Comparison of ENCODE assay signal across 8 cellular contexts in genomic region chr6:33205172-33206026, GRCh38. TPM values are rescaled to one million over a fixed set of nuclear protein-coding genes. Genes with fewer than 3 reads are reported as not detected.
DNase-seq lines count a peak whose midpoint lies in the region; ATAC-seq and TF ChIP-seq lines count a peak whose summit lies in the region.

No MANE protein-coding gene starts in this region.

- peak; percentile 13; the same call in 1 of the 2 replicates for ATAC-seq in Panc1
- ATAC-seq in naive B cell (ENCODE audit: low read depth in 2 of 2) = no peak
- no peak for ATAC-seq in GM18907 (IDR thresholded peaks at IDR 0.05; ENCODE audit: unreplicated experiment)
- ATAC-seq in GM19455 (IDR thresholded peaks at IDR 0.05; ENCODE audit: unreplicated experiment) = no peak
- no peak for ATAC-seq in HG03196 (IDR thresholded peaks at IDR 0.05; ENCODE audit: unreplicated experiment)

- BruUV-seq in Panc1 (replicated peaks; lab: Mats Ljungman, UMichigan) = no TSS peak

- no peaks in the 10 kb centered on the region for H3K27me3 Mint-ChIP-seq in chondrocyte (ENCODE audit: low read depth)
- H3K27me3 Mint-ChIP-seq in naive B cell = no peaks in the 10 kb centered on the region

- CTCF ChIA-PET in Panc1 (lab: Charles Lee) = interaction anchor here (0.6 to 0.7 kb wide), 2 partner anchors 43 to 45 kb away, joined by 5 to 8 read pairs; no protein-coding TSS in a partner anchor

- H3K4me1 ChIP-seq in Panc1 (ENCODE audit: control insufficient read depth, insufficient read depth, low read length) = peaks cover 46% of the 10 kb centered on the region

- H3K4me3 Mint-ChIP-seq in chondrocyte (ENCODE audit: unreplicated experiment) = peak overlapping the region; percentile 64
- H3K4me3 Mint-ChIP-seq in naive B cell = peak overlapping the region; percentile 88 to 100 (median 93)

- no peaks in the 10 kb centered on the region for H3K27me3 ChIP-seq in Panc1 (ENCODE audit: control insufficient read depth, insufficient read depth, low read length)

- H3K4me1 Mint-ChIP-seq in chondrocyte (ENCODE audit: low read depth) (peaks cover 72% of the 10 kb centered on the region), naive B cell (peaks cover 62 to 80% (median 76%) of the 10 kb centered on the region in 3 donors)

- H3K27ac Mint-ChIP-seq in chondrocyte (ENCODE audit: unreplicated experiment) (peak overlapping the region; percentile 93), naive B cell (peak overlapping the region in 3 of 6 donors; percentile 53 to 66 (median 65))

- peak; percentile 48 for TF ChIP-seq CTCF in Panc1 (IDR thresholded peaks at IDR 0.05)
- peak; percentile 24 for TF ChIP-seq CTCF in chondrocyte (IDR thresholded peaks at IDR 0.05)

- peaks cover 33% of the 10 kb centered on the region for H3K36me3 Mint-ChIP-seq in chondrocyte (ENCODE audit: low read depth)
- peaks cover 16 to 19% of the 10 kb centered on the region in 2 donors for H3K36me3 Mint-ChIP-seq in naive B cell

- intact Hi-C loops in Panc1 (cut with micrococcal nuclease; ENCODE audit: unreplicated experiment) = no loop called here

- peak overlapping the region; percentile 72 for H3K27ac ChIP-seq in Panc1 (ENCODE audit: low read length)

- DNase-seq in NCI-H2196 (lab: John Stamatoyannopoulos, UW; ENCODE audit: unreplicated experiment) (peak; percentile 37), NCI-H2196 treated with DMSO at 0.1 percent for 48 hours (lab: John Stamatoyannopoulos, UW; ENCODE audit: unreplicated experiment) (no peak), Panc1 (ENCODE audit: low read depth, low spot score) (peak; percentile 59), chondrocyte (ENCODE audit: low spot score) (no peak), naive B cell (no peak)

- H3K36me3 ChIP-seq in Panc1 (ENCODE audit: control insufficient read depth, insufficient read depth, low read length) = peaks cover 13% of the 10 kb centered on the region

- no peaks in the 10 kb centered on the region for H3K9me3 ChIP-seq in Panc1 (ENCODE audit: control insufficient read depth, insufficient read depth, low read depth, low read length)

- in situ Hi-C loops in Panc1 (cut with HindIII; ENCODE audit: low pct_unique_long_range_greater_than_20kb, low sequenced_read_pairs) = no loop called here

- POLR2A ChIA-PET in Panc1 (lab: Charles Lee) = interaction anchor here (0.7 kb wide), 1 partner anchor 72 kb away, joined by 8 read pairs; the partner anchor contains the start of gene B3GALT4

- H3K9me3 Mint-ChIP-seq in chondrocyte (ENCODE audit: low read depth) = no peaks in the 10 kb centered on the region
- H3K9me3 Mint-ChIP-seq in naive B cell = no peaks in the 10 kb centered on the region

- peak overlapping the region; percentile 66 to 79 for H3K4me3 ChIP-seq in Panc1 (ENCODE audit: low read depth in 2 of 2, low read length in 2 of 2)

RNA-seq across cellular contexts. Expression of gene HSD17B8, which starts 0.9 kb away (rescaled TPM):
- total RNA-seq in Panc1 (2021; ENCODE audit: unreplicated experiment) (7.4 TPM), chondrocyte (0.60 to 2.8 TPM (median 1.1 TPM) in 3 replicates)
- polyA plus RNA-seq in Panc1 (2012; ENCODE audit: insufficient read length) = 8.9 TPM
- 10 to 100 TPM; 13.8 to 24.1 (median 21.6) TPM for polyA plus RNA-seq in naive B cell (ENCODE audit: low read depth in 6 of 6)

RNA-seq across cellular contexts. Expression of gene RING1, which starts 2.9 kb away (rescaled TPM):
- total RNA-seq in Panc1 (2021; ENCODE audit: unreplicated experiment) (33.7 TPM), chondrocyte (42.8 to 49.7 TPM (median 44.5 TPM) in 3 replicates)
- polyA plus RNA-seq in Panc1 (2012; ENCODE audit: insufficient read length) = 63.5 TPM
- polyA plus RNA-seq in naive B cell (ENCODE audit: low read depth in 6 of 6) = 10 to 100 TPM in 1 of 6 donors, 1 to 10 TPM in 5; 2.8 to 12.1 (median 7.4) TPM

RNA-seq across cellular contexts. Expression of gene SLC39A7, which starts 4.7 kb away (rescaled TPM):
- 135 TPM for total RNA-seq in Panc1 (2021; ENCODE audit: unreplicated experiment)
- polyA plus RNA-seq in Panc1 (2012; ENCODE audit: insufficient read length) = 155 TPM
- total RNA-seq in chondrocyte = 222 to 238 TPM (median 225 TPM) in 3 replicates
- polyA plus RNA-seq in naive B cell (ENCODE audit: low read depth in 6 of 6) = 10 to 100 TPM; 15.6 to 26.0 (median 17.6) TPM

RNA-seq across cellular contexts. Expression of gene RXRB, which starts 4.9 kb away (rescaled TPM):
- 27.4 TPM for total RNA-seq in Panc1 (2021; ENCODE audit: unreplicated experiment)
- 28.5 TPM for polyA plus RNA-seq in Panc1 (2012; ENCODE audit: insufficient read length)
- 45.1 to 51.5 TPM (median 46.5 TPM) in 3 replicates for total RNA-seq in chondrocyte
- 10 to 100 TPM in 1 of 6 donors, 1 to 10 TPM in 5; 2.2 to 10.8 (median 7.4) TPM for polyA plus RNA-seq in naive B cell (ENCODE audit: low read depth in 6 of 6)

RNA-seq across cellular contexts. Expression of gene COL11A2, which starts 13.1 kb away (rescaled TPM):
- 0.57 TPM for total RNA-seq in Panc1 (2021; ENCODE audit: unreplicated experiment)
- polyA plus RNA-seq in Panc1 (2012; ENCODE audit: insufficient read length) = 0.94 TPM
- total RNA-seq in chondrocyte = 2.8 to 10.0 TPM (median 10.0 TPM) in 3 replicates
- polyA plus RNA-seq in naive B cell (ENCODE audit: low read depth in 6 of 6) = under 1 TPM in 2 of 6 donors, not detected in 4; 0.09 to 0.30 TPM

Comparison
In these comparisons a context has a peak if more than half of its experiments do, and no peak if none do; other contexts are left out.
1. DNase-seq: peak in NCI-H2196 (single experiment) and Panc1 (single experiment); none in NCI-H2196 treated with DMSO at 0.1 percent for 48 hours (single experiment), chondrocyte (single experiment) and naive B cell (single experiment).